13 cellular contexts compared by ENCODE assay signal in genomic region chr11:61753672-61754071, GRCh38. TPM values are rescaled to one million over a fixed set of nuclear protein-coding genes. Genes with fewer than 3 reads are reported as not detected.
DNase-seq lines count a peak whose midpoint lies in the region; ATAC-seq and TF ChIP-seq lines count a peak whose summit lies in the region.
"Had no signal": no experiment of that assay in that cellular context is flagged by ENCODE, and none has a peak within 500 bp of the region (broad histone marks: within the 10 kb centered on the region; RNA-seq: fewer than 3 reads in every experiment).

No MANE protein-coding gene starts in this region.

- no peak overlapping the region for H3K27ac Mint-ChIP-seq in T-helper 1 cell treated with Interleukin-12 subunit alpha and Interleukin-12 subunit beta and Interleukin-4 antibody, amounts not matched to agents 30 μg/mL and 1 μg/mL, for 36 hours
- H3K27ac Mint-ChIP-seq in activated T-helper 1 cell treated with anti-CD3 and anti-CD28 coated beads, Interleukin-12 subunit alpha, Interleukin-12 subunit beta, Interleukin-2, Interleukin-4 antibody, amounts not matched to agents 30 ng/mL and 10 ng/mL and 1 ng/mL, durations not matched to agents 14 hours and 24 hours and 36 hours: no peak overlapping the region
- H3K27ac Mint-ChIP-seq in immature natural killer cell: peak overlapping the region in 3 of 6 donors; percentile 45 to 59 (median 50)
- H3K27ac Mint-ChIP-seq in progenitor cell of endocrine pancreas: peak overlapping the region; percentile 82

- peaks cover 4% of the 10 kb centered on the region for H3K27me3 ChIP-seq in WERI-Rb-1 (ENCODE audit: insufficient read depth, low read depth, severe bottlenecking)
- H3K27me3 ChIP-seq: ascending aorta had no signal

- no peaks in the 10 kb centered on the region for H3K36me3 ChIP-seq in WERI-Rb-1
- H3K36me3 ChIP-seq: ascending aorta, esophagus muscularis mucosa had no signal

- peaks cover 2% of the 10 kb centered on the region for H3K36me3 Mint-ChIP-seq in T-helper 1 cell treated with Interleukin-12 subunit alpha and Interleukin-12 subunit beta and Interleukin-4 antibody, amounts not matched to agents 30 μg/mL and 1 μg/mL, for 36 hours (ENCODE audit: low read depth)
- no peaks in the 10 kb centered on the region for H3K36me3 Mint-ChIP-seq in activated T-helper 1 cell treated with anti-CD3 and anti-CD28 coated beads, Interleukin-12 subunit alpha, Interleukin-12 subunit beta, Interleukin-2, Interleukin-4 antibody, amounts not matched to agents 30 ng/mL and 10 ng/mL and 1 ng/mL, durations not matched to agents 14 hours and 24 hours and 36 hours (ENCODE audit: low read depth)
- H3K36me3 Mint-ChIP-seq in immature natural killer cell (no peaks in the 10 kb centered on the region), progenitor cell of endocrine pancreas (ENCODE audit: insufficient read depth) (no peaks in the 10 kb centered on the region)

- H3K4me3 ChIP-seq in WERI-Rb-1 (ENCODE audit: low read depth, low read length): no peak overlapping the region

- TF ChIP-seq CTCF in progenitor cell of endocrine pancreas (IDR thresholded peaks at IDR 0.05; ENCODE audit: unreplicated experiment) (no peak), WERI-Rb-1 (IDR thresholded peaks at IDR 0.05; ENCODE audit: low read depth, low read length) (no peak)

- H3K4me3 Mint-ChIP-seq in T-helper 1 cell treated with Interleukin-12 subunit alpha and Interleukin-12 subunit beta and Interleukin-4 antibody, amounts not matched to agents 30 μg/mL and 1 μg/mL, for 36 hours: peak overlapping the region; percentile 72
- peak overlapping the region; percentile 72 for H3K4me3 Mint-ChIP-seq in activated T-helper 1 cell treated with anti-CD3 and anti-CD28 coated beads, Interleukin-12 subunit alpha, Interleukin-12 subunit beta, Interleukin-2, Interleukin-4 antibody, amounts not matched to agents 30 ng/mL and 10 ng/mL and 1 ng/mL, durations not matched to agents 14 hours and 24 hours and 36 hours
- H3K4me3 Mint-ChIP-seq in immature natural killer cell (peak overlapping the region; percentile 67 to 80 (median 78)), progenitor cell of endocrine pancreas (ENCODE audit: low read depth) (peak overlapping the region; percentile 90)

- H3K27me3 Mint-ChIP-seq in T-helper 1 cell treated with Interleukin-12 subunit alpha and Interleukin-12 subunit beta and Interleukin-4 antibody, amounts not matched to agents 30 μg/mL and 1 μg/mL, for 36 hours (ENCODE audit: low read depth): peaks cover 40% of the 10 kb centered on the region
- H3K27me3 Mint-ChIP-seq in activated T-helper 1 cell treated with anti-CD3 and anti-CD28 coated beads, Interleukin-12 subunit alpha, Interleukin-12 subunit beta, Interleukin-2, Interleukin-4 antibody, amounts not matched to agents 30 ng/mL and 10 ng/mL and 1 ng/mL, durations not matched to agents 14 hours and 24 hours and 36 hours (ENCODE audit: insufficient read depth): peaks cover 31% of the 10 kb centered on the region
- H3K27me3 Mint-ChIP-seq in immature natural killer cell (ENCODE audit: low read depth in 3 of 3) (peaks cover 5 to 7% (median 6%) of the 10 kb centered on the region in 3 donors), progenitor cell of endocrine pancreas (peaks cover 4% of the 10 kb centered on the region)

- H3K27ac ChIP-seq in WERI-Rb-1: no peak overlapping the region
- H3K27ac ChIP-seq: ascending aorta, esophagus muscularis mucosa, HL-60 had no signal

- ATAC-seq in left cardiac atrium: no peak

- no peaks in the 10 kb centered on the region for H3K9me3 ChIP-seq in WERI-Rb-1 (ENCODE audit: severe bottlenecking)
- H3K9me3 ChIP-seq: ascending aorta, esophagus muscularis mucosa had no signal

- intact Hi-C loops in activated T-helper 1 cell treated with anti-CD3 and anti-CD28 coated beads, Interleukin-12 subunit alpha, Interleukin-12 subunit beta, Interleukin-2, Interleukin-4 antibody, amounts not matched to agents 30 ng/mL and 10 ng/mL and 1 ng/mL, durations not matched to agents 14 hours and 24 hours and 36 hours (cut with micrococcal nuclease): loop anchor here (5.0 kb wide), 2 partner anchors 39 to 56 kb away; partner anchors contain the start of genes FEN1 and TMEM258
- intact Hi-C loops in left cardiac atrium (cut with DNase I): no loop called here

- no peaks in the 10 kb centered on the region for H3K9me3 Mint-ChIP-seq in T-helper 1 cell treated with Interleukin-12 subunit alpha and Interleukin-12 subunit beta and Interleukin-4 antibody, amounts not matched to agents 30 μg/mL and 1 μg/mL, for 36 hours
- no peaks in the 10 kb centered on the region for H3K9me3 Mint-ChIP-seq in activated T-helper 1 cell treated with anti-CD3 and anti-CD28 coated beads, Interleukin-12 subunit alpha, Interleukin-12 subunit beta, Interleukin-2, Interleukin-4 antibody, amounts not matched to agents 30 ng/mL and 10 ng/mL and 1 ng/mL, durations not matched to agents 14 hours and 24 hours and 36 hours
- H3K9me3 Mint-ChIP-seq in immature natural killer cell: no peaks in the 10 kb centered on the region
- H3K9me3 Mint-ChIP-seq in progenitor cell of endocrine pancreas (ENCODE audit: low read depth): no peaks in the 10 kb centered on the region

- DNase-seq in T-helper 1 cell: no peak
- no peak for DNase-seq in activated T-helper 1 cell treated with anti-CD3 and anti-CD28 coated beads, Interleukin-12 subunit alpha, Interleukin-12 subunit beta, Interleukin-2, Interleukin-4 antibody, amounts not matched to agents 30 ng/mL and 10 ng/mL and 1 ng/mL, durations not matched to agents 14 hours and 24 hours and 36 hours (ENCODE audit: low spot score)
- no peak for DNase-seq in immature natural killer cell
- DNase-seq in progenitor cell of endocrine pancreas (ENCODE audit: low spot score, unreplicated experiment): no peak
- DNase-seq in stimulated activated CD4-positive, alpha-beta T cell treated with anti-CD3 and anti-CD28 coated beads, Interleukin-2, amount 100 ng/mL, for 48 hours: no peak
- no peak for DNase-seq in WERI-Rb-1
- DNase-seq in left cardiac atrium: no peak
- DNase-seq: midbrain, NCI-H2227 treated with DMSO at 0.1 percent for 48 hours had no signal

- peaks cover 14% of the 10 kb centered on the region for H3K4me1 Mint-ChIP-seq in T-helper 1 cell treated with Interleukin-12 subunit alpha and Interleukin-12 subunit beta and Interleukin-4 antibody, amounts not matched to agents 30 μg/mL and 1 μg/mL, for 36 hours (ENCODE audit: low read depth)
- H3K4me1 Mint-ChIP-seq in activated T-helper 1 cell treated with anti-CD3 and anti-CD28 coated beads, Interleukin-12 subunit alpha, Interleukin-12 subunit beta, Interleukin-2, Interleukin-4 antibody, amounts not matched to agents 30 ng/mL and 10 ng/mL and 1 ng/mL, durations not matched to agents 14 hours and 24 hours and 36 hours (ENCODE audit: low read depth): no peaks in the 10 kb centered on the region
- peaks cover 7 to 25% of the 10 kb centered on the region in 2 donors for H3K4me1 Mint-ChIP-seq in immature natural killer cell
- peaks cover 58% of the 10 kb centered on the region for H3K4me1 Mint-ChIP-seq in progenitor cell of endocrine pancreas (ENCODE audit: low read depth)

RNA-seq across cellular contexts. Expression of gene MYRF, which starts 1.2 kb away (rescaled TPM):
- 0.78 and 0.99 TPM in 2 replicates for total RNA-seq in activated T-helper 1 cell treated with anti-CD3 and anti-CD28 coated beads, Interleukin-12 subunit alpha, Interleukin-12 subunit beta, Interleukin-2, Interleukin-4 antibody, amounts not matched to agents 30 ng/mL and 10 ng/mL and 1 ng/mL, durations not matched to agents 14 hours and 24 hours and 36 hours
- polyA plus RNA-seq in immature natural killer cell: 1 to 10 TPM in 1 of 3 donors, under 1 TPM in 1, not detected in 1; 0.43 to 2.4 TPM
- total RNA-seq in progenitor cell of endocrine pancreas (117 and 128 TPM in 2 replicates), left cardiac atrium (1 to 10 TPM; 4.0 to 5.0 TPM)
- total RNA-seq: ascending aorta had no signal

RNA-seq across cellular contexts. Expression of gene TMEM258, which starts 38.7 kb away (rescaled TPM):
- 164 and 166 TPM in 2 replicates for total RNA-seq in activated T-helper 1 cell treated with anti-CD3 and anti-CD28 coated beads, Interleukin-12 subunit alpha, Interleukin-12 subunit beta, Interleukin-2, Interleukin-4 antibody, amounts not matched to agents 30 ng/mL and 10 ng/mL and 1 ng/mL, durations not matched to agents 14 hours and 24 hours and 36 hours
- 100 to 1,000 TPM; 160 to 274 (median 225) TPM for polyA plus RNA-seq in immature natural killer cell
- total RNA-seq in progenitor cell of endocrine pancreas (175 and 185 TPM in 2 replicates), left cardiac atrium (100 to 1,000 TPM; 112 to 114 TPM)

RNA-seq across cellular contexts. Expression of gene FEN1, which starts 39.0 kb away (rescaled TPM):
- 147 and 149 TPM in 2 replicates for total RNA-seq in activated T-helper 1 cell treated with anti-CD3 and anti-CD28 coated beads, Interleukin-12 subunit alpha, Interleukin-12 subunit beta, Interleukin-2, Interleukin-4 antibody, amounts not matched to agents 30 ng/mL and 10 ng/mL and 1 ng/mL, durations not matched to agents 14 hours and 24 hours and 36 hours
- 10 to 100 TPM; 20.3 to 31.3 (median 24.6) TPM for polyA plus RNA-seq in immature natural killer cell
- 34.4 and 36.6 TPM in 2 replicates for total RNA-seq in progenitor cell of endocrine pancreas
- total RNA-seq in left cardiac atrium: 10 to 100 TPM in 1 of 2 donors, 1 to 10 TPM in 1; 9.4 to 11.4 TPM

Comparison
In these comparisons a context has a peak if more than half of its experiments do, and no peak if none do; other contexts are left out.
1. RNA of gene MYRF, which starts 1.2 kb away (total RNA-seq): 117 to 128 TPM in progenitor cell of endocrine pancreas; 4.0 to 5.0 TPM in left cardiac atrium and 0.78 to 0.99 TPM in activated T-helper 1 cell treated with anti-CD3 and anti-CD28 coated beads, Interleukin-12 subunit alpha, Interleukin-12 subunit beta, Interleukin-2, Interleukin-4 antibody, amounts not matched to agents 30 ng/mL and 10 ng/mL and 1 ng/mL, durations not matched to agents 14 hours and 24 hours and 36 hours; every median in the first group is over 10 times any median in the second.
2. Peak in every context shown above with its lines, with median percentiles within 50 percentile points of each other: H3K4me3 Mint-ChIP-seq.